28 cellular contexts compared by ENCODE assay signal in genomic region chr11:124783002-124783401, GRCh38. TPM values are rescaled to one million over a fixed set of nuclear protein-coding genes. Genes with fewer than 3 reads are reported as not detected.
"Had no signal": no experiment of that assay in that cellular context is flagged by ENCODE, and none has a peak within 500 bp of the region (broad histone marks: within the 10 kb centered on the region; RNA-seq: fewer than 3 reads in every experiment).

No MANE protein-coding gene starts in this region.

- H3K36me3 Mint-ChIP-seq: stimulated activated effector memory CD8-positive, alpha-beta T cell treated with anti-CD3 and anti-CD28 coated beads, Interleukin-12 subunit alpha, Interleukin-12 subunit beta, amount 100 ng/mL, for 72 hours had no signal

- H3K4me1 ChIP-seq: suprapubic skin, testis, tibial nerve, upper lobe of left lung, upper lobe of right lung, uterus, vagina had no signal

- H3K4me3 Mint-ChIP-seq: stimulated activated effector memory CD8-positive, alpha-beta T cell treated with anti-CD3 and anti-CD28 coated beads, Interleukin-12 subunit alpha, Interleukin-12 subunit beta, amount 100 ng/mL, for 72 hours; stimulated activated memory B cell treated with anti-CD40 and anti-IgM and Interleukin-4, amounts not matched to agents 10 μg/mL and 1 μg/mL and 100 μg/mL, for 72 hours; stimulated activated naive CD8-positive, alpha-beta T cell treated with anti-CD3 and anti-CD28 coated beads, Interleukin-15, amount 100 ng/mL, for 72 hours; stimulated activated naive CD8-positive, alpha-beta T cell treated with anti-CD3 and anti-CD28 coated beads, Interleukin-15, Interleukin-2, amounts not matched to agents 100 ng/mL and 50 ng/mL, for 24 hours; type B pancreatic cell had no signal

- H3K4me1 Mint-ChIP-seq: stimulated activated memory B cell treated with anti-CD40 and anti-IgM and Interleukin-4, amounts not matched to agents 10 μg/mL and 1 μg/mL and 100 μg/mL, for 72 hours had no signal

- ATAC-seq: stimulated activated effector memory CD8-positive, alpha-beta T cell treated with anti-CD3 and anti-CD28 coated beads, Interleukin-12 subunit alpha, Interleukin-12 subunit beta, amount 100 ng/mL, for 72 hours; stimulated activated memory B cell treated with anti-CD40 and anti-IgM and Interleukin-4, amounts not matched to agents 10 μg/mL and 1 μg/mL and 100 μg/mL, for 72 hours; stimulated activated naive CD8-positive, alpha-beta T cell treated with anti-CD3 and anti-CD28 coated beads, Interleukin-15, amount 100 ng/mL, for 72 hours; stimulated activated naive CD8-positive, alpha-beta T cell treated with anti-CD3 and anti-CD28 coated beads, Interleukin-15, Interleukin-2, amounts not matched to agents 100 U/mL and 50 U/mL, for 24 hours; upper lobe of right lung had no signal

- H3K27ac Mint-ChIP-seq: stimulated activated effector memory CD8-positive, alpha-beta T cell treated with anti-CD3 and anti-CD28 coated beads, Interleukin-12 subunit alpha, Interleukin-12 subunit beta, amount 100 ng/mL, for 72 hours; stimulated activated memory B cell treated with anti-CD40 and anti-IgM and Interleukin-4, amounts not matched to agents 10 μg/mL and 1 μg/mL and 100 μg/mL, for 72 hours; stimulated activated naive CD8-positive, alpha-beta T cell treated with anti-CD3 and anti-CD28 coated beads, Interleukin-15, amount 100 ng/mL, for 72 hours; stimulated activated naive CD8-positive, alpha-beta T cell treated with anti-CD3 and anti-CD28 coated beads, Interleukin-15, Interleukin-2, amounts not matched to agents 100 ng/mL and 50 ng/mL, for 24 hours; type B pancreatic cell had no signal

- H3K9me3 ChIP-seq: stomach, suprapubic skin, testis, thoracic aorta, thyroid gland, tibial artery, tibial nerve, transverse colon, upper lobe of left lung, upper lobe of right lung, uterus, vagina had no signal

- DNase-seq: stimulated activated CD4-positive, alpha-beta T cell treated with anti-CD3 and anti-CD28 coated beads, Interleukin-2, amount 100 ng/mL, for 48 hours; stimulated activated CD4-positive, alpha-beta T cell treated with anti-CD3 and anti-CD28 coated beads, Interleukin-4, amount 100 ng/mL, for 1 hour; stimulated activated CD4-positive, alpha-beta T cell treated with anti-CD3 and anti-CD28 coated beads, Interleukin-4, amount 100 ng/mL, for 24 hours; stimulated activated CD4-positive, alpha-beta T cell treated with anti-CD3 and anti-CD28 coated beads, Interleukin-4, amount 100 ng/mL, for 4 hours; stimulated activated CD8-positive, alpha-beta memory T cell treated with anti-CD3 and anti-CD28 coated beads, Interleukin-4, amount 100 ng/mL, for 48 hours; stimulated activated naive CD4-positive, alpha-beta T cell; stimulated activated naive CD4-positive, alpha-beta T cell treated with Interleukin-2 at 50 U/mL for 16 hours; stimulated activated naive CD8-positive, alpha-beta T cell treated with anti-CD3 and anti-CD28 coated beads, Interleukin-15, amount 100 ng/mL, for 72 hours; stimulated activated naive CD8-positive, alpha-beta T cell treated with anti-CD3 and anti-CD28 coated beads, Interleukin-15, Interleukin-2, amounts not matched to agents 100 U/mL and 50 U/mL, for 24 hours; stomach; substantia nigra; testis; thyroid gland; tibial artery; transverse colon; trophoblast cell; upper lobe of left lung; upper lobe of right lung; uterus had no signal

- H3K27me3 ChIP-seq: stomach, suprapubic skin, testis, thyroid gland, tibial artery, tibial nerve, transverse colon, upper lobe of left lung, upper lobe of right lung, uterus, vagina had no signal

- H3K27me3 Mint-ChIP-seq: stimulated activated memory B cell treated with anti-CD40 and anti-IgM and Interleukin-4, amounts not matched to agents 10 μg/mL and 1 μg/mL and 100 μg/mL, for 72 hours; stimulated activated naive CD8-positive, alpha-beta T cell treated with anti-CD3 and anti-CD28 coated beads, Interleukin-15, amount 100 ng/mL, for 72 hours; stimulated activated naive CD8-positive, alpha-beta T cell treated with anti-CD3 and anti-CD28 coated beads, Interleukin-15, Interleukin-2, amounts not matched to agents 100 ng/mL and 50 ng/mL, for 24 hours; type B pancreatic cell had no signal

- H3K36me3 ChIP-seq: suprapubic skin, thoracic aorta, thyroid gland, tibial artery, transverse colon, upper lobe of left lung, upper lobe of right lung, uterus, vagina had no signal

- H3K27ac ChIP-seq: stomach, suprapubic skin, testis, thoracic aorta, thyroid gland, tibial artery, tibial nerve, transverse colon, upper lobe of left lung, upper lobe of right lung, uterus, vagina had no signal

- H3K9me3 Mint-ChIP-seq: stimulated activated effector memory CD8-positive, alpha-beta T cell treated with anti-CD3 and anti-CD28 coated beads, Interleukin-12 subunit alpha, Interleukin-12 subunit beta, amount 100 ng/mL, for 72 hours; stimulated activated memory B cell treated with anti-CD40 and anti-IgM and Interleukin-4, amounts not matched to agents 10 μg/mL and 1 μg/mL and 100 μg/mL, for 72 hours; stimulated activated naive CD8-positive, alpha-beta T cell treated with anti-CD3 and anti-CD28 coated beads, Interleukin-15, amount 100 ng/mL, for 72 hours; stimulated activated naive CD8-positive, alpha-beta T cell treated with anti-CD3 and anti-CD28 coated beads, Interleukin-15, Interleukin-2, amounts not matched to agents 100 ng/mL and 50 ng/mL, for 24 hours; type B pancreatic cell had no signal

- H3K4me3 ChIP-seq: stomach, suprapubic skin, testis, thoracic aorta, thyroid gland, tibial artery, tibial nerve, transverse colon, upper lobe of left lung, upper lobe of right lung, uterus, vagina had no signal

RNA-seq across cellular contexts. Expression of gene VSIG2, which starts 30.9 kb away (rescaled TPM):
- total RNA-seq: subcutaneous adipose tissue had no signal
